In genomic region chrX:136794080-136794479, GRCh38 we compare ENCODE assay signal across 17 cellular contexts.
DNase-seq lines count a peak whose midpoint lies in the region; ATAC-seq and TF ChIP-seq lines count a peak whose summit lies in the region.
"Had no signal": no experiment of that assay in that cellular context is flagged by ENCODE, and none has a peak within 500 bp of the region (broad histone marks: within the 10 kb centered on the region; RNA-seq: fewer than 3 reads in every experiment).

No MANE protein-coding gene starts in this region.

- POLR2A ChIA-PET in GM10248 (lab: Yijun Ruan, JAX), result no interaction called here

- no peaks in the 10 kb centered on the region for H3K27me3 Mint-ChIP-seq in activated naive CD4-positive, alpha-beta T cell treated with anti-CD3 and anti-CD28 coated beads, Interleukin-2, amount 50 U/mL, for 24 hours
- no peaks in the 10 kb centered on the region for H3K27me3 Mint-ChIP-seq in memory B cell
- H3K27me3 Mint-ChIP-seq: CD4-positive, alpha-beta T cell had no signal

- H3K27ac Mint-ChIP-seq in activated naive CD4-positive, alpha-beta T cell treated with anti-CD3 and anti-CD28 coated beads, Interleukin-2, amount 50 U/mL, for 24 hours, result peak overlapping the region; percentile 41
- H3K27ac Mint-ChIP-seq in memory B cell, result peak overlapping the region; percentile 3
- H3K27ac Mint-ChIP-seq: CD4-positive, alpha-beta T cell had no signal

- H3K4me1 Mint-ChIP-seq in activated naive CD4-positive, alpha-beta T cell treated with anti-CD3 and anti-CD28 coated beads, Interleukin-2, amount 50 U/mL, for 24 hours, result peaks cover 13% of the 10 kb centered on the region
- peaks cover 6% of the 10 kb centered on the region for H3K4me1 Mint-ChIP-seq in memory B cell

- TF ChIP-seq CTCF in GM10248 (IDR thresholded peaks at IDR 0.05; ENCODE audit: control extremely low read depth, extremely low read depth, low read depth, missing control alignments), result no peak

- CTCF ChIA-PET in GM10248 (lab: Yijun Ruan, JAX), result no interaction called here

- H3K9me3 Mint-ChIP-seq in activated naive CD4-positive, alpha-beta T cell treated with anti-CD3 and anti-CD28 coated beads, Interleukin-2, amount 50 U/mL, for 24 hours, result peaks cover 3% of the 10 kb centered on the region
- peaks cover 7% of the 10 kb centered on the region for H3K9me3 Mint-ChIP-seq in memory B cell
- H3K9me3 Mint-ChIP-seq: CD4-positive, alpha-beta T cell had no signal

- no peaks in the 10 kb centered on the region for H3K36me3 Mint-ChIP-seq in activated naive CD4-positive, alpha-beta T cell treated with anti-CD3 and anti-CD28 coated beads, Interleukin-2, amount 50 U/mL, for 24 hours
- no peaks in the 10 kb centered on the region for H3K36me3 Mint-ChIP-seq in memory B cell

- DNase-seq in activated naive CD4-positive, alpha-beta T cell treated with Interleukin-2 at 50 U/mL for 16 hours, result no peak
- peak; percentile 2 to 4 for DNase-seq in NCI-H1930 (lab: John Stamatoyannopoulos, UW)
- peak; percentile 55 for DNase-seq in NCI-H748 (lab: John Stamatoyannopoulos, UW; ENCODE audit: unreplicated experiment)
- no peak for DNase-seq in memory B cell (ENCODE audit: low spot score in 2 of 2)
- no peak for DNase-seq in GM10248 (ENCODE audit: extremely low spot score)
- no peak for DNase-seq in RPMI8226
- DNase-seq: 8988T; CD4-positive, alpha-beta T cell; DMS79; Kasumi-1; MG63; NCI-H1048; NCI-H187; NCI-H510A treated with DMSO at 0.1 percent for 48 hours; Right ventricle myocardium superior had no signal

- ATAC-seq in memory B cell (ENCODE audit: low read depth), result no peak
- ATAC-seq in GM19351 (IDR thresholded peaks at IDR 0.05; ENCODE audit: unreplicated experiment), result no peak

- no peak overlapping the region for H3K4me3 Mint-ChIP-seq in activated naive CD4-positive, alpha-beta T cell treated with anti-CD3 and anti-CD28 coated beads, Interleukin-2, amount 50 U/mL, for 24 hours
- H3K4me3 Mint-ChIP-seq in memory B cell, result no peak overlapping the region
- H3K4me3 Mint-ChIP-seq: CD4-positive, alpha-beta T cell had no signal

Comparison
In these comparisons a context has a peak if more than half of its experiments do, and no peak if none do; other contexts are left out.
1. DNase-seq: peak in NCI-H1930 (2 of 2) and NCI-H748 (single experiment); none in activated naive CD4-positive, alpha-beta T cell treated with Interleukin-2 at 50 U/mL for 16 hours (single experiment), memory B cell (0 of 2), GM10248 (single experiment) and RPMI8226 (single experiment).